7 cellular contexts compared by ENCODE assay signal in genomic region chr4:98081961-98082360, GRCh38.
"Had no signal": no experiment of that assay in that cellular context is flagged by ENCODE, and none has a peak within 500 bp of the region (broad histone marks: within the 10 kb centered on the region; RNA-seq: fewer than 3 reads in every experiment).

No MANE protein-coding gene starts in this region.

- H3K4me1 Mint-ChIP-seq: IgD-negative memory B cell had no signal

- ATAC-seq: HCT116, HepG2 had no signal

- DNase-seq: GM23248, GOT3, H7, HFFc6 had no signal

- H3K27ac Mint-ChIP-seq: HFFc6, IgD-negative memory B cell had no signal

- H3K27me3 Mint-ChIP-seq: IgD-negative memory B cell had no signal

- H3K4me3 Mint-ChIP-seq: HFFc6, IgD-negative memory B cell had no signal

- H3K9me3 Mint-ChIP-seq: HFFc6 had no signal
